1 cellular context compared by ENCODE assay signal in the genomic region with DNA sequence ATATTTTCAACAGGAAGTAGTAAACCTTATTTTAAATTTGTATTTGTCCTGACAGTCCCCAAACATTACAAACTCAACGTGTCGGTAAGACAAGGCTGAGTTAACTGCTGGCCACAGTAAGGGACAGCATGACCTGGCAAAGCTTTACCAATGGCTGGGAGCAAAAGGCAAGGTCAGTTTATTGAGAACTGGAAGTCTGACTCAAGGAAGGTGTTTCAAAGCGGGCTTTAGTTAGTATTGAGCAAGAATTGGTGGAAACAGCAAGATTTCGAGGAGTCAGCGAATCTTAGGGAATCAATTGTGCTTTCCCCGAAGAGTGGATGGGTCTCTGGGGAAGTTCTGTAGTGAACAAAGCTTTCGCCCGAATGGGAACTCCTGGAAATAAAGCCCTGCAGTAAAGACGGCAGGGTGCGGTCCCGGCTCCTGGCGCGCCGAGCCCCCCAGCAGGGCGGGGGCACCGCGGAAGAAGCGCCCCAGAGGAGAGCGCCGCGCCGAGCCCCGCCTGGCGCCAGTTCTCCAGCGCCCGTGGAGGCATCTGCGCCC.
A peak's percentile ranks its signal among the peaks of the same experiment; 100 is the strongest.
TF ChIP-seq lines count a peak whose summit lies in the region.

No MANE protein-coding gene starts in this region.

TF ChIP-seq in K562, 482 proteins besides CTCF, POLR2A, EP300 and RAD21 (continued from another document):
- TF ChIP-seq, protein P1, sequence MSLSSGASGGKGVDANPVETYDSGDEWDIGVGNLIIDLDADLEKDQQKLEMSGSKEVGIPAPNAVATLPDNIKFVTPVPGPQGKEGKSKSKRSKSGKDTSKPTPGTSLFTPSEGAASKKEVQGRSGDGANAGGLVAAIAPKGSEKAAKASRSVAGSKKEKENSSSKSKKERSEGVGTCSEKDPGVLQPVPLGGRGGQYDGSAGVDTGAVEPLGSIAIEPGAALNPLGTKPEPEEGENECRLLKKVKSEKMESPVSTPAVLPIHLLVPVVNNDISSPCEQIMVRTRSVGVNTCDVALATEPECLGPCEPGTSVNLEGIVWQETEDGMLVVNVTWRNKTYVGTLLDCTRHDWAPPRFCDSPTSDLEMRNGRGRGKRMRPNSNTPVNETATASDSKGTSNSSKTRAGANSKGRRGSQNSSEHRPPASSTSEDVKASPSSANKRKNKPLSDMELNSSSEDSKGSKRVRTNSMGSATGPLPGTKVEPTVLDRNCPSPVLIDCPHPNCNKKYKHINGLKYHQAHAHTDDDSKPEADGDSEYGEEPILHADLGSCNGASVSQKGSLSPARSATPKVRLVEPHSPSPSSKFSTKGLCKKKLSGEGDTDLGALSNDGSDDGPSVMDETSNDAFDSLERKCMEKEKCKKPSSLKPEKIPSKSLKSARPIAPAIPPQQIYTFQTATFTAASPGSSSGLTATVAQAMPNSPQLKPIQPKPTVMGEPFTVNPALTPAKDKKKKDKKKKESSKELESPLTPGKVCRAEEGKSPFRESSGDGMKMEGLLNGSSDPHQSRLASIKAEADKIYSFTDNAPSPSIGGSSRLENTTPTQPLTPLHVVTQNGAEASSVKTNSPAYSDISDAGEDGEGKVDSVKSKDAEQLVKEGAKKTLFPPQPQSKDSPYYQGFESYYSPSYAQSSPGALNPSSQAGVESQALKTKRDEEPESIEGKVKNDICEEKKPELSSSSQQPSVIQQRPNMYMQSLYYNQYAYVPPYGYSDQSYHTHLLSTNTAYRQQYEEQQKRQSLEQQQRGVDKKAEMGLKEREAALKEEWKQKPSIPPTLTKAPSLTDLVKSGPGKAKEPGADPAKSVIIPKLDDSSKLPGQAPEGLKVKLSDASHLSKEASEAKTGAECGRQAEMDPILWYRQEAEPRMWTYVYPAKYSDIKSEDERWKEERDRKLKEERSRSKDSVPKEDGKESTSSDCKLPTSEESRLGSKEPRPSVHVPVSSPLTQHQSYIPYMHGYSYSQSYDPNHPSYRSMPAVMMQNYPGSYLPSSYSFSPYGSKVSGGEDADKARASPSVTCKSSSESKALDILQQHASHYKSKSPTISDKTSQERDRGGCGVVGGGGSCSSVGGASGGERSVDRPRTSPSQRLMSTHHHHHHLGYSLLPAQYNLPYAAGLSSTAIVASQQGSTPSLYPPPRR (CRISPR knock-in tag; IDR thresholded peaks at IDR 0.05; ENCODE audit: borderline replicate concordance): no peak
- TF ChIP-seq NR2C2 (CRISPR knock-in tag; IDR thresholded peaks at IDR 0.05) (no peak), NR2C2 (tag; IDR thresholded peaks at IDR 0.05) (no peak), PHF20 (IDR thresholded peaks at IDR 0.05; ENCODE audit: partially characterized antibody) (no peak), KDM5B (IDR thresholded peaks at IDR 0.05; ENCODE audit: insufficient replicate concordance, low read depth, low read length) (no peak), SMAD1 (IDR thresholded peaks at IDR 0.05; ENCODE audit: low read depth, low read length, partially characterized antibody) (no peak), HDAC8 (tag; IDR thresholded peaks at IDR 0.05) (no peak; the same call in 1 of the 2 replicates), ZNF699 (CRISPR knock-in tag; IDR thresholded peaks at IDR 0.05; ENCODE audit: insufficient replicate concordance) (no peak), ZNF766 (CRISPR knock-in tag; conservative IDR thresholded peaks at IDR 0.05) (no peak; the same call in 1 of the 2 replicates), SMARCB1 (IDR thresholded peaks at IDR 0.05; ENCODE audit: insufficient read length, low read depth) (no peak), NFE2 (IDR thresholded peaks at IDR 0.05; ENCODE audit: low read depth) (peak; percentile 22; the same call in 1 of the 2 replicates), CEBPB (tag; IDR thresholded peaks at IDR 0.05) (no peak), GTF2E2 (tag; IDR thresholded peaks at IDR 0.05) (0 out of 2 replicates have a peak, but pooled peaks have one; percentile 66), HDAC1 (IDR thresholded peaks at IDR 0.05) (no peak), ARHGAP35 (IDR thresholded peaks at IDR 0.05; ENCODE audit: partially characterized antibody) (no peak)
- TF ChIP-seq, protein P2, sequence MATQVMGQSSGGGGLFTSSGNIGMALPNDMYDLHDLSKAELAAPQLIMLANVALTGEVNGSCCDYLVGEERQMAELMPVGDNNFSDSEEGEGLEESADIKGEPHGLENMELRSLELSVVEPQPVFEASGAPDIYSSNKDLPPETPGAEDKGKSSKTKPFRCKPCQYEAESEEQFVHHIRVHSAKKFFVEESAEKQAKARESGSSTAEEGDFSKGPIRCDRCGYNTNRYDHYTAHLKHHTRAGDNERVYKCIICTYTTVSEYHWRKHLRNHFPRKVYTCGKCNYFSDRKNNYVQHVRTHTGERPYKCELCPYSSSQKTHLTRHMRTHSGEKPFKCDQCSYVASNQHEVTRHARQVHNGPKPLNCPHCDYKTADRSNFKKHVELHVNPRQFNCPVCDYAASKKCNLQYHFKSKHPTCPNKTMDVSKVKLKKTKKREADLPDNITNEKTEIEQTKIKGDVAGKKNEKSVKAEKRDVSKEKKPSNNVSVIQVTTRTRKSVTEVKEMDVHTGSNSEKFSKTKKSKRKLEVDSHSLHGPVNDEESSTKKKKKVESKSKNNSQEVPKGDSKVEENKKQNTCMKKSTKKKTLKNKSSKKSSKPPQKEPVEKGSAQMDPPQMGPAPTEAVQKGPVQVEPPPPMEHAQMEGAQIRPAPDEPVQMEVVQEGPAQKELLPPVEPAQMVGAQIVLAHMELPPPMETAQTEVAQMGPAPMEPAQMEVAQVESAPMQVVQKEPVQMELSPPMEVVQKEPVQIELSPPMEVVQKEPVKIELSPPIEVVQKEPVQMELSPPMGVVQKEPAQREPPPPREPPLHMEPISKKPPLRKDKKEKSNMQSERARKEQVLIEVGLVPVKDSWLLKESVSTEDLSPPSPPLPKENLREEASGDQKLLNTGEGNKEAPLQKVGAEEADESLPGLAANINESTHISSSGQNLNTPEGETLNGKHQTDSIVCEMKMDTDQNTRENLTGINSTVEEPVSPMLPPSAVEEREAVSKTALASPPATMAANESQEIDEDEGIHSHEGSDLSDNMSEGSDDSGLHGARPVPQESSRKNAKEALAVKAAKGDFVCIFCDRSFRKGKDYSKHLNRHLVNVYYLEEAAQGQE (CRISPR knock-in tag; IDR thresholded peaks at IDR 0.05; ENCODE audit: low read depth): 0 out of 2 replicates have a peak, but pooled peaks have one; percentile 33
- TF ChIP-seq, protein P3, sequence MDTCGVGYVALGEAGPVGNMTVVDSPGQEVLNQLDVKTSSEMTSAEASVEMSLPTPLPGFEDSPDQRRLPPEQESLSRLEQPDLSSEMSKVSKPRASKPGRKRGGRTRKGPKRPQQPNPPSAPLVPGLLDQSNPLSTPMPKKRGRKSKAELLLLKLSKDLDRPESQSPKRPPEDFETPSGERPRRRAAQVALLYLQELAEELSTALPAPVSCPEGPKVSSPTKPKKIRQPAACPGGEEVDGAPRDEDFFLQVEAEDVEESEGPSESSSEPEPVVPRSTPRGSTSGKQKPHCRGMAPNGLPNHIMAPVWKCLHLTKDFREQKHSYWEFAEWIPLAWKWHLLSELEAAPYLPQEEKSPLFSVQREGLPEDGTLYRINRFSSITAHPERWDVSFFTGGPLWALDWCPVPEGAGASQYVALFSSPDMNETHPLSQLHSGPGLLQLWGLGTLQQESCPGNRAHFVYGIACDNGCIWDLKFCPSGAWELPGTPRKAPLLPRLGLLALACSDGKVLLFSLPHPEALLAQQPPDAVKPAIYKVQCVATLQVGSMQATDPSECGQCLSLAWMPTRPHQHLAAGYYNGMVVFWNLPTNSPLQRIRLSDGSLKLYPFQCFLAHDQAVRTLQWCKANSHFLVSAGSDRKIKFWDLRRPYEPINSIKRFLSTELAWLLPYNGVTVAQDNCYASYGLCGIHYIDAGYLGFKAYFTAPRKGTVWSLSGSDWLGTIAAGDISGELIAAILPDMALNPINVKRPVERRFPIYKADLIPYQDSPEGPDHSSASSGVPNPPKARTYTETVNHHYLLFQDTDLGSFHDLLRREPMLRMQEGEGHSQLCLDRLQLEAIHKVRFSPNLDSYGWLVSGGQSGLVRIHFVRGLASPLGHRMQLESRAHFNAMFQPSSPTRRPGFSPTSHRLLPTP (IDR thresholded peaks at IDR 0.05; ENCODE audit: borderline replicate concordance, extremely low read depth, insufficient read length): no peak
- TF ChIP-seq, protein P4, sequence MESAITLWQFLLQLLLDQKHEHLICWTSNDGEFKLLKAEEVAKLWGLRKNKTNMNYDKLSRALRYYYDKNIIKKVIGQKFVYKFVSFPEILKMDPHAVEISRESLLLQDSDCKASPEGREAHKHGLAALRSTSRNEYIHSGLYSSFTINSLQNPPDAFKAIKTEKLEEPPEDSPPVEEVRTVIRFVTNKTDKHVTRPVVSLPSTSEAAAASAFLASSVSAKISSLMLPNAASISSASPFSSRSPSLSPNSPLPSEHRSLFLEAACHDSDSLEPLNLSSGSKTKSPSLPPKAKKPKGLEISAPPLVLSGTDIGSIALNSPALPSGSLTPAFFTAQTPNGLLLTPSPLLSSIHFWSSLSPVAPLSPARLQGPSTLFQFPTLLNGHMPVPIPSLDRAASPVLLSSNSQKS (CRISPR knock-in tag; IDR thresholded peaks at IDR 0.05): no peak
- TF ChIP-seq, protein P5, sequence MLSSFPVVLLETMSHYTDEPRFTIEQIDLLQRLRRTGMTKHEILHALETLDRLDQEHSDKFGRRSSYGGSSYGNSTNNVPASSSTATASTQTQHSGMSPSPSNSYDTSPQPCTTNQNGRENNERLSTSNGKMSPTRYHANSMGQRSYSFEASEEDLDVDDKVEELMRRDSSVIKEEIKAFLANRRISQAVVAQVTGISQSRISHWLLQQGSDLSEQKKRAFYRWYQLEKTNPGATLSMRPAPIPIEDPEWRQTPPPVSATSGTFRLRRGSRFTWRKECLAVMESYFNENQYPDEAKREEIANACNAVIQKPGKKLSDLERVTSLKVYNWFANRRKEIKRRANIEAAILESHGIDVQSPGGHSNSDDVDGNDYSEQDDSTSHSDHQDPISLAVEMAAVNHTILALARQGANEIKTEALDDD (IDR thresholded peaks at IDR 0.05): peak; percentile 58
